1 cellular context compared by ENCODE assay signal in the genomic region with DNA sequence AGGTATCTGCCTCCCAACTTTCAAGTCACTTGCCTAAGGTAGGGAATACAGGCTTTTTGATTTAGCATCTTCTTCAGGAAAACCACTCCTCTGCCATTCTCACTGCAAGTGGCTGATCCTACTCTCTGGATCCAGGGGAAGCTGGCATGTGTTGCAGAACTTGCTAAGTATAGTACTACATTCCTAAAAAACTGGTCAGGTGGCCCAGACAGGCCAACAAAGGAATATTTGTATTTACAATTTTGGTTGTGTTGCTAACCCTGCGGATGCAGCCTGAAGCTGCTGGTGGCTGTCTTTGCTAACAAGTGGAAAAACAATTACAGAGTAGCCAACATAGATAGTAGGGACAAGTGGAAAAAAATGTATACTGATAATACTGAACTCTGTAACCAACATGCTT.
TF ChIP-seq lines count a peak whose summit lies in the region.

No MANE protein-coding gene starts in this region.

TF ChIP-seq in SK-N-SH, 30 proteins besides CTCF, POLR2A, EP300 and RAD21 (continued from another document):
- TF ChIP-seq, protein P1, sequence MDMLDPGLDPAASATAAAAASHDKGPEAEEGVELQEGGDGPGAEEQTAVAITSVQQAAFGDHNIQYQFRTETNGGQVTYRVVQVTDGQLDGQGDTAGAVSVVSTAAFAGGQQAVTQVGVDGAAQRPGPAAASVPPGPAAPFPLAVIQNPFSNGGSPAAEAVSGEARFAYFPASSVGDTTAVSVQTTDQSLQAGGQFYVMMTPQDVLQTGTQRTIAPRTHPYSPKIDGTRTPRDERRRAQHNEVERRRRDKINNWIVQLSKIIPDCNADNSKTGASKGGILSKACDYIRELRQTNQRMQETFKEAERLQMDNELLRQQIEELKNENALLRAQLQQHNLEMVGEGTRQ (IDR thresholded peaks at IDR 0.05; ENCODE audit: borderline replicate concordance, low read depth, low read length) = no peak
- TF ChIP-seq FOSL2 (IDR thresholded peaks at IDR 0.05; ENCODE audit: borderline replicate concordance, low read depth) (no peak), RCOR1 (IDR thresholded peaks at IDR 0.05; ENCODE audit: low read length) (no peak)
- TF ChIP-seq, protein P2, sequence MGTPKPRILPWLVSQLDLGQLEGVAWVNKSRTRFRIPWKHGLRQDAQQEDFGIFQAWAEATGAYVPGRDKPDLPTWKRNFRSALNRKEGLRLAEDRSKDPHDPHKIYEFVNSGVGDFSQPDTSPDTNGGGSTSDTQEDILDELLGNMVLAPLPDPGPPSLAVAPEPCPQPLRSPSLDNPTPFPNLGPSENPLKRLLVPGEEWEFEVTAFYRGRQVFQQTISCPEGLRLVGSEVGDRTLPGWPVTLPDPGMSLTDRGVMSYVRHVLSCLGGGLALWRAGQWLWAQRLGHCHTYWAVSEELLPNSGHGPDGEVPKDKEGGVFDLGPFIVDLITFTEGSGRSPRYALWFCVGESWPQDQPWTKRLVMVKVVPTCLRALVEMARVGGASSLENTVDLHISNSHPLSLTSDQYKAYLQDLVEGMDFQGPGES (IDR thresholded peaks at IDR 0.05; ENCODE audit: low read depth, low read length) = no peak
- TF ChIP-seq, protein P3, sequence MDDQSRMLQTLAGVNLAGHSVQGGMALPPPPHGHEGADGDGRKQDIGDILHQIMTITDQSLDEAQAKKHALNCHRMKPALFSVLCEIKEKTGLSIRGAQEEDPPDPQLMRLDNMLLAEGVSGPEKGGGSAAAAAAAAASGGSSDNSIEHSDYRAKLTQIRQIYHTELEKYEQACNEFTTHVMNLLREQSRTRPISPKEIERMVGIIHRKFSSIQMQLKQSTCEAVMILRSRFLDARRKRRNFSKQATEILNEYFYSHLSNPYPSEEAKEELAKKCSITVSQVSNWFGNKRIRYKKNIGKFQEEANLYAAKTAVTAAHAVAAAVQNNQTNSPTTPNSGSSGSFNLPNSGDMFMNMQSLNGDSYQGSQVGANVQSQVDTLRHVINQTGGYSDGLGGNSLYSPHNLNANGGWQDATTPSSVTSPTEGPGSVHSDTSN (IDR thresholded peaks at IDR 0.05) = no peak
